11 cellular contexts compared by ENCODE assay signal in the genomic region with DNA sequence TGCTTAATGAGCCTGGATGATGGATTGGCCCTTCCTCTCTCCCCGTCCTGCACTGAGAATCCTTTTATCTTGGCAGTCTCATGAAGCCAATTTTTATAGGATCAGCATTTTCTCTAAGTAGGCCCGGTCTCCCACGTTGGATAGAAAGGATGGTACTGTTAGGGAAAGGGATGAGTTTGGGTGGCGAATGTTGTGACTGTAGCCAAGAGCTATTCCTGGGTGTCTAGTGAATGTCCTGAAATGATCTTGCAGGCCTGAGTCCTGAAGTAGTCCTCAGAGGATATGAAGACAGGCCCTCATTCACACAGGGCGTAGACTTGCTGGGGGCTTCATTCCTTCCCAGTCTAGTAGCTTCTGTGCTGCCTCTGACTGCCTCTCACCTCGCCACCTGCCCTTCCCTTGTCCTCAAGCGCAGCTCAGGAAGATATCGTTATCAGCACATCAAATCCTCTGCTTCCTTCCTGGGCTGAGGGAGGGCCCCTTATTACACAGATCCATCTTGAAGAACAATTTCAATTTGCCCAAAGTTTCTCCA. TPM values are rescaled to one million over a fixed set of nuclear protein-coding genes. Genes with fewer than 3 reads are reported as not detected.
DNase-seq lines count a peak whose midpoint lies in the region; ATAC-seq, FAIRE-seq and TF ChIP-seq lines count a peak whose summit lies in the region.
"Had no signal": no experiment of that assay in that cellular context is flagged by ENCODE, and none has a peak within 500 bp of the region (broad histone marks: within the 10 kb centered on the region; RNA-seq: fewer than 3 reads in every experiment).

No MANE protein-coding gene starts in this region.

- in situ Hi-C loops in K562 (cut with MboI) (no loop called here), HepG2 (cut with HindIII; ENCODE audit: extremely low pct_ligation_motif_present, low pct_unique_long_range_greater_than_20kb) (no loop called here)

- H3K9me3 ChIP-seq in K562 (replicated peaks; ENCODE audit: control insufficient read depth, insufficient read depth, low read depth, low read length) = no peaks in the 10 kb centered on the region
- H3K9me3 ChIP-seq in HepG2 (ENCODE audit: low read length) = no peaks in the 10 kb centered on the region
- peaks cover 0 to 3% (median 0%) of the 10 kb centered on the region in 5 donors for H3K9me3 ChIP-seq in subcutaneous abdominal adipose tissue (ENCODE audit: control insufficient read depth in 5 of 5, low read length in 5 of 5)

- peak overlapping the region; percentile 19; the same call in 1 of the 2 replicates for H3K4me2 ChIP-seq in K562 (ENCODE audit: insufficient read depth, low read length)
- H3K4me2 ChIP-seq in HepG2 (ENCODE audit: low read depth, low read length) = no peak overlapping the region

- H3K4me1 ChIP-seq in K562 (replicated peaks in 1 of 2; ENCODE audit: control insufficient read depth in 2 of 2, insufficient read depth in 2 of 2, low read length in 2 of 2) (peaks cover 15 to 20% of the 10 kb centered on the region in 2 experiments; a peak in 4 of 5 replicates), HepG2 (ENCODE audit: insufficient read depth, low read length) (no peaks in the 10 kb centered on the region), subcutaneous abdominal adipose tissue (ENCODE audit: control insufficient read depth in 5 of 5, insufficient read depth in 5 of 5, low read length in 5 of 5) (peaks cover 0 to 17% (median 15%) of the 10 kb centered on the region in 5 donors)

- no peak for TF ChIP-seq CTCF in K562 (IDR thresholded peaks at IDR 0.05 in 2 of 3, conservative IDR thresholded peaks at IDR 0.05 in 1 of 3; ENCODE audit: insufficient read depth in 2 of 3, low read depth in 1 of 3, low read length in 3 of 3)
- TF ChIP-seq CTCF in HepG2 (CRISPR knock-in tag; IDR thresholded peaks at IDR 0.05) = no peak

- TF ChIP-seq EP300 in K562 (IDR thresholded peaks at IDR 0.05; ENCODE audit: low read length) (no peak), HepG2 (IDR thresholded peaks at IDR 0.05; ENCODE audit: low read depth in 2 of 2, low read length in 2 of 2) (no peak), HepG2 (CRISPR knock-in tag; IDR thresholded peaks at IDR 0.05; ENCODE audit: borderline replicate concordance) (no peak)

- H3K36me3 ChIP-seq in K562 (ENCODE audit: control insufficient read depth, insufficient read depth, low read length) (peaks cover 6% of the 10 kb centered on the region; the same call in 2 of the 3 replicates), HepG2 (replicated peaks in 1 of 2; ENCODE audit: control insufficient read depth in 1 of 2, insufficient read depth in 2 of 2, low read length in 2 of 2) (no peaks in the 10 kb centered on the region), subcutaneous abdominal adipose tissue (ENCODE audit: control insufficient read depth in 5 of 5, insufficient read depth in 5 of 5, low read length in 5 of 5) (peaks cover 0 to 8% (median 0%) of the 10 kb centered on the region in 5 donors), H7 (replicated peaks; ENCODE audit: control insufficient read depth, insufficient read depth, low read length) (peaks cover 4% of the 10 kb centered on the region)

- H3K9me1 ChIP-seq in K562 (ENCODE audit: control insufficient read depth, insufficient read depth, low read length) = no peaks in the 10 kb centered on the region

- peak; percentile 27 for DNase-seq in activated CD4-positive, CD25-positive, alpha-beta regulatory T cell treated with anti-CD3 and anti-CD28 coated beads, Interleukin-2, amount 50 U/mL, for 72 hours
- no peak for DNase-seq in activated CD4-positive, CD25-positive, alpha-beta regulatory T cell (lab: John Stamatoyannopoulos, UW)
- DNase-seq in K562 (ENCODE audit: extremely low read depth in 1 of 4, low spot score in 3 of 4) = peak in 1 of 4 experiments; percentile 34
- DNase-seq in HepG2 (ENCODE audit: low spot score) = no peak
- DNase-seq in DMS79 treated with DMSO at 0.1 percent for 48 hours (lab: John Stamatoyannopoulos, UW) = no peak
- no peak for DNase-seq in HTR-8/SVneo (ENCODE audit: insufficient read length, low spot score)
- no peak for DNase-seq in H7
- DNase-seq: NCI-H226, SHP77 had no signal

- WGBS in K562 (ENCODE audit: insufficient coverage, low coverage, missing lambda C conversion rate) = 45% methylated on average over 8 of the region's 8 CpGs
- 39% methylated on average over 8 of the region's 8 CpGs for WGBS in HepG2 (ENCODE audit: low lambda C conversion rate)

- POLR2A ChIA-PET in K562 (lab: Yijun Ruan, JAX) = interaction anchor here (0.6 to 3.4 kb wide), 5 partner anchors 8 to 122 kb away, joined by 3 to 25 read pairs (median 10); no protein-coding TSS in a partner anchor
- POLR2A ChIA-PET in HepG2 (lab: Yijun Ruan, JAX) = no interaction called here

- BruUV-seq in K562 (replicated peaks; lab: Mats Ljungman, UMichigan) (no TSS peak), HepG2 (replicated peaks; lab: Mats Ljungman, UMichigan) (no TSS peak)

- intact Hi-C loops in K562 (cut with micrococcal nuclease) = no loop called here
- intact Hi-C loops in HepG2 (cut with micrococcal nuclease; ENCODE audit: unreplicated experiment) = no loop called here

- TF ChIP-seq POLR2A in K562 (conservative IDR thresholded peaks at IDR 0.05) = no peak
- TF ChIP-seq POLR2A in HepG2 (IDR thresholded peaks at IDR 0.05; ENCODE audit: insufficient read depth in 1 of 2, low read depth in 2 of 2, low read length in 2 of 2) = no peak

- CTCF ChIA-PET in K562 (lab: Yijun Ruan, JAX; ENCODE audit: low intra/inter-chr PET ratio) = no interaction called here
- CTCF ChIA-PET in HepG2 (lab: Yijun Ruan, JAX; ENCODE audit: low intra/inter-chr PET ratio, low total read pairs) = no interaction called here

- TF ChIP-seq RAD21 in K562 (CRISPR knock-in tag; conservative IDR thresholded peaks at IDR 0.05 in 1 of 2, IDR thresholded peaks at IDR 0.05 in 1 of 2) (no peak), HepG2 (CRISPR knock-in tag; IDR thresholded peaks at IDR 0.05) (no peak)

- H2AFZ ChIP-seq in K562 (ENCODE audit: low read depth, low read length) = 0 out of 2 replicates have a peak overlapping the region, but pooled peaks have one; percentile 10
- H2AFZ ChIP-seq in HepG2 (ENCODE audit: low read length) = no peak overlapping the region

- H3K27me3 ChIP-seq in K562 (ENCODE audit: control insufficient read depth in 2 of 2, insufficient read depth in 2 of 2, low read length in 2 of 2) (no peaks in the 10 kb centered on the region), HepG2 (ENCODE audit: control insufficient read depth in 1 of 2, insufficient read depth in 2 of 2, low read length in 2 of 2) (peaks cover 4 to 38% of the 10 kb centered on the region in 2 experiments; a peak in 3 of 5 replicates), subcutaneous abdominal adipose tissue (ENCODE audit: control insufficient read depth in 5 of 5, insufficient read depth in 4 of 5, low read length in 5 of 5) (peaks cover 0 to 1% (median 0%) of the 10 kb centered on the region in 5 donors), H7 (ENCODE audit: control insufficient read depth, insufficient read depth, low read length) (no peaks in the 10 kb centered on the region)

- ATAC-seq in K562 (peak; percentile 52), HepG2 (no peak)

- peak overlapping the region in 1 of 2 experiments; percentile 18; a peak in 1 of 4 replicates for H3K9ac ChIP-seq in K562 (ENCODE audit: insufficient read depth in 1 of 2, low read depth in 2 of 2, low read length in 2 of 2)
- no peak overlapping the region for H3K9ac ChIP-seq in HepG2 (ENCODE audit: insufficient read depth, low read depth, low read length)
- peak overlapping the region in 1 of 5 donors; percentile 36 for H3K9ac ChIP-seq in subcutaneous abdominal adipose tissue (ENCODE audit: low read length in 5 of 5)

- H3K4me3 ChIP-seq in K562 (no peak overlapping the region), HepG2 (replicated peaks in 1 of 3; ENCODE audit: insufficient read depth in 1 of 3, low read depth in 2 of 3, low read length in 3 of 3) (no peak overlapping the region), subcutaneous abdominal adipose tissue (ENCODE audit: low read depth in 1 of 5, low read length in 5 of 5) (peak overlapping the region in 1 of 5 donors; percentile 25), H7 (ENCODE audit: insufficient read depth, low read depth, low read length) (no peak overlapping the region)

- H4K20me1 ChIP-seq in K562 (replicated peaks; ENCODE audit: control insufficient read depth, insufficient read depth, low read length) (0 out of 2 replicates have a peak, but pooled peaks cover 1% of the 10 kb centered on the region), HepG2 (ENCODE audit: insufficient read depth, low read length) (no peaks in the 10 kb centered on the region)

- H3K79me2 ChIP-seq in K562 (ENCODE audit: control insufficient read depth, insufficient read depth, low read length) (no peaks in the 10 kb centered on the region; the same call in 2 of the 3 replicates), HepG2 (ENCODE audit: insufficient read depth, low read length) (no peaks in the 10 kb centered on the region)

- FAIRE-seq in K562 (lab: Jason Lieb, UNC) (peak; percentile 46), HepG2 (lab: Jason Lieb, UNC) (no peak), HTR-8/SVneo (lab: Jason Lieb, UNC) (no peak)
- FAIRE-seq: A204.1 had no signal

- H3K27ac ChIP-seq in K562 (ENCODE audit: extremely low read depth, low read depth, low read length) = no peak overlapping the region
- H3K27ac ChIP-seq in HepG2 (ENCODE audit: extremely low read length, insufficient read depth, low read length) = no peak overlapping the region
- peak overlapping the region; percentile 81 for H3K27ac ChIP-seq in subcutaneous abdominal adipose tissue (ENCODE audit: low read depth, low read length)

RNA-seq across cellular contexts. Expression of a gene that starts 8.9 kb away (rescaled TPM):
- total RNA-seq in K562 (2011; cell fraction: chromatin; rRNA removed; ENCODE audit: low replicate concordance) = 4.1 and 9.5 TPM in 2 replicates
- 14.5 and 15.2 TPM in 2 replicates for total RNA-seq in K562 (2011; cell fraction: nucleolus; rRNA removed)
- 8.9 and 11.3 TPM in 2 replicates for total RNA-seq in K562 (2011; cell fraction: nucleoplasm; rRNA removed)
- total RNA-seq in K562 (2014; rRNA removed) (7.4 and 23.5 TPM in 2 replicates), K562 (2014; rRNA removed; fragmentation: Illumina TruSeq; extraction: Trizol) (5.7 and 6.0 TPM in 2 replicates), K562 (2015; rRNA removed; fragmentation: Illumina TruSeq; extraction: Trizol) (4.6 and 7.3 TPM in 2 replicates), K562 (2021) (9.5 and 12.1 TPM in 2 replicates), HepG2 (2016; rRNA removed; fragmentation: Illumina TruSeq; extraction: Trizol) (0.09 and 0.10 TPM in 2 replicates)
- polyA plus RNA-seq in K562 (2011; rRNA removed) (8.2 and 9.5 TPM in 2 replicates), K562 (2014; fragmentation: Illumina TruSeq; extraction: Trizol) (8.1 TPM in 2 replicates), K562 (2014; fragmentation: Nextera tagmentation; extraction: Ambion mirVana) (1 to 10 TPM; 3.1 to 5.9 TPM), K562 (2014; rRNA removed) (9.4 and 13.4 TPM in 2 replicates), HepG2 (2011; rRNA removed) (0.16 and 0.25 TPM in 2 replicates)
- 13.7 and 24.2 TPM in 2 replicates for polyA plus RNA-seq in K562 (2011; cell fraction: cytosol; rRNA removed)
- 4.1 and 4.6 TPM in 2 replicates for polyA plus RNA-seq in K562 (2011; cell fraction: nucleus; rRNA removed)
- polyA plus RNA-seq in K562 (2012) = 6.0 and 6.2 TPM in 2 replicates
- polyA minus RNA-seq in K562 (2011; rRNA and poly(A)+ RNA removed) = 10.9 and 13.0 TPM in 2 replicates
- 5.6 and 12.1 TPM in 2 replicates for polyA minus RNA-seq in K562 (2011; cell fraction: cytosol; rRNA and poly(A)+ RNA removed)
- polyA minus RNA-seq in K562 (2011; cell fraction: nucleus; rRNA and poly(A)+ RNA removed) = 7.7 and 15.4 TPM in 2 replicates
- total RNA-seq in HepG2 (2016; cell fraction: cytosol; rRNA removed; fragmentation: Illumina TruSeq; extraction: Trizol; ENCODE audit: low read depth) = not detected in 2 replicates
- total RNA-seq in HepG2 (2016; cell fraction: insoluble cytoplasmic fraction; rRNA removed; fragmentation: Illumina TruSeq; extraction: Trizol) = 0.15 TPM in 1 of 2 replicates, not detected in the other
- total RNA-seq in HepG2 (2016; cell fraction: membrane; rRNA removed; fragmentation: Illumina TruSeq; extraction: Trizol) = 0.06 and 0.10 TPM in 2 replicates
- not detected in 2 replicates for total RNA-seq in HepG2 (2016; cell fraction: nucleus; rRNA removed; fragmentation: Illumina TruSeq; extraction: Trizol)
- polyA plus RNA-seq in HepG2 (2011; cell fraction: cytosol; rRNA removed) = 0.12 and 0.28 TPM in 2 replicates
- 0.05 and 0.16 TPM in 2 replicates for polyA plus RNA-seq in HepG2 (2011; cell fraction: nucleus; rRNA removed)
- polyA plus RNA-seq in HepG2 (2012) = 0.13 TPM in 1 of 2 replicates, not detected in the other
- polyA plus RNA-seq in HepG2 (2016; cell fraction: cytosol; fragmentation: Illumina TruSeq; extraction: Trizol; ENCODE audit: low read depth) = not detected in 2 replicates
- polyA plus RNA-seq in HepG2 (2016; cell fraction: insoluble cytoplasmic fraction; fragmentation: Illumina TruSeq; extraction: Trizol; ENCODE audit: low read depth) = 0.16 and 0.23 TPM in 2 replicates
- 0.14 TPM in 1 of 2 replicates, not detected in the other for polyA plus RNA-seq in HepG2 (2016; cell fraction: membrane; fragmentation: Illumina TruSeq; extraction: Trizol; ENCODE audit: low read depth)
- not detected in 2 replicates for polyA plus RNA-seq in HepG2 (2016; cell fraction: nucleus; fragmentation: Illumina TruSeq; extraction: Trizol; ENCODE audit: insufficient read depth, low read depth)
- 0.16 and 0.91 TPM in 2 replicates for polyA minus RNA-seq in HepG2 (2011; rRNA and poly(A)+ RNA removed; ENCODE audit: low replicate concordance)
- not detected in 2 replicates for polyA minus RNA-seq in HepG2 (2011; cell fraction: cytosol; rRNA and poly(A)+ RNA removed)
- polyA minus RNA-seq in HepG2 (2011; cell fraction: nucleus; rRNA and poly(A)+ RNA removed) = 0.13 TPM in 1 of 2 replicates, not detected in the other
- 90.7 and 93.3 TPM in 2 replicates for total RNA-seq in H7 (2014; rRNA removed; shearing (Covaris generic))
